27 cellular contexts compared by ENCODE assay signal in the genomic region with DNA sequence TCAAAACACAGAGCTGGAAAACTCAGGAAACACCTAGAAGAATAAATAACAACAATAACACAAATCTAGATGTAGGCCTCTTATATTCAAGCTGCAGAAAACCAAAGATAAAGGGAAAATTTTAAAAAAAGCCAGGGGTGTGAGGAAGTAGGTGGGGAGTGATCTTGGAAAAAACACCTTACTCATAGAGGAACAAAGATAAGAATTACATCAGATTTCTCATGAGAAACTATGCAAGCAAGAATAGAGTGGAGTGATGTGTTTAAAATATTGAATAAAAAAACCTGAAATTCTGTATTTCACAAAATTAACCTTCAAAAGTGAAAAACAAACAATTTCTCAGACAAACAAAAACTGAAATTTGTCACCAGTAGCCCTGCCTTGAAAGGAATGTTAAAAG.
"Had no signal": no experiment of that assay in that cellular context is flagged by ENCODE, and none has a peak within 500 bp of the region (broad histone marks: within the 10 kb centered on the region; RNA-seq: fewer than 3 reads in every experiment).

No MANE protein-coding gene starts in this region.

- H3K4me1 ChIP-seq: pancreas, psoas muscle, right lobe of liver, sigmoid colon, stomach, thyroid gland, tibial nerve, upper lobe of left lung, vagina had no signal

- H3K9me3 Mint-ChIP-seq: nephron progenitor cell; stimulated activated naive B cell treated with anti-CD40 and anti-IgM and Interleukin-4, amounts not matched to agents 10 μg/mL and 1 μg/mL and 100 μg/mL, for 72 hours had no signal

- H3K27me3 Mint-ChIP-seq: natural killer cell treated with Interleukin-12 subunit alpha and Interleukin-12 subunit beta and Interleukin-15 and Interleukin-18, amount 100 ng/mL, for 72 hours; stimulated activated naive B cell treated with anti-CD40 and anti-IgM and Interleukin-4, amounts not matched to agents 10 μg/mL and 1 μg/mL and 100 μg/mL, for 72 hours; stimulated activated naive CD8-positive, alpha-beta T cell treated with anti-CD3 and anti-CD28 coated beads, Interleukin-15, Interleukin-2, amounts not matched to agents 100 ng/mL and 50 ng/mL, for 24 hours had no signal

- H3K27ac ChIP-seq: neutrophil, pancreas, psoas muscle, right lobe of liver, sigmoid colon, stomach, thoracic aorta, thyroid gland, tibial nerve, upper lobe of left lung, vagina had no signal

- H3K27me3 ChIP-seq: neutrophil, pancreas, right lobe of liver, sigmoid colon, stomach, thyroid gland, tibial nerve, upper lobe of left lung, vagina had no signal

- ATAC-seq: natural killer cell treated with Interleukin-12 subunit alpha and Interleukin-12 subunit beta and Interleukin-15 and Interleukin-18, amount 100 ng/mL, for 72 hours; pancreas; psoas muscle; right cardiac atrium; right lobe of liver; stimulated activated effector memory CD8-positive, alpha-beta T cell treated with anti-CD3 and anti-CD28 coated beads, Interleukin-12 subunit alpha, Interleukin-12 subunit beta, amount 100 ng/mL, for 72 hours; stimulated activated naive B cell treated with anti-CD40 and anti-IgM and Interleukin-4, amounts not matched to agents 10 μg/mL and 1 μg/mL and 100 μg/mL, for 72 hours had no signal

- H3K9me3 ChIP-seq: neutrophil, pancreas, psoas muscle, right lobe of liver, sigmoid colon, thoracic aorta, thyroid gland, tibial nerve, upper lobe of left lung, vagina had no signal

- DNase-seq: nephron progenitor cell; nucleus accumbens; pancreas; psoas muscle; right cardiac atrium; right lobe of liver; sigmoid colon; small intestine; stimulated activated CD4-positive, alpha-beta T cell treated with anti-CD3 and anti-CD28 coated beads, Interleukin-15, amount 100 ng/mL, for 24 hours; stimulated activated CD4-positive, alpha-beta T cell treated with anti-CD3 and anti-CD28 coated beads, Interleukin-2, amount 100 ng/mL, for 24 hours; stimulated activated CD4-positive, alpha-beta T cell treated with anti-CD3 and anti-CD28 coated beads, Interleukin-2, amount 100 ng/mL, for 48 hours; stimulated activated CD4-positive, alpha-beta T cell treated with anti-CD3 and anti-CD28 coated beads, Interleukin-4, amount 100 ng/mL, for 24 hours; stimulated activated naive B cell treated with anti-CD40 and anti-IgM and Interleukin-4, amounts not matched to agents 10 μg/mL and 1 μg/mL and 100 μg/mL, for 72 hours; stimulated activated naive CD4-positive, alpha-beta T cell treated with Interleukin-2 at 50 U/mL for 16 hours; stomach; thyroid gland; trophoblast cell; upper lobe of left lung had no signal

- H3K4me3 Mint-ChIP-seq: natural killer cell treated with Interleukin-12 subunit alpha and Interleukin-12 subunit beta and Interleukin-15 and Interleukin-18, amount 100 ng/mL, for 72 hours; nephron progenitor cell; neural crest cell; stimulated activated effector memory CD8-positive, alpha-beta T cell treated with anti-CD3 and anti-CD28 coated beads, Interleukin-12 subunit alpha, Interleukin-12 subunit beta, amount 100 ng/mL, for 72 hours; stimulated activated naive B cell treated with anti-CD40 and anti-IgM and Interleukin-4, amounts not matched to agents 10 μg/mL and 1 μg/mL and 100 μg/mL, for 72 hours; stimulated activated naive CD8-positive, alpha-beta T cell treated with anti-CD3 and anti-CD28 coated beads, Interleukin-15, Interleukin-2, amounts not matched to agents 100 ng/mL and 50 ng/mL, for 24 hours had no signal

- H3K36me3 Mint-ChIP-seq: stimulated activated effector memory CD8-positive, alpha-beta T cell treated with anti-CD3 and anti-CD28 coated beads, Interleukin-12 subunit alpha, Interleukin-12 subunit beta, amount 100 ng/mL, for 72 hours; stimulated activated naive B cell treated with anti-CD40 and anti-IgM and Interleukin-4, amounts not matched to agents 10 μg/mL and 1 μg/mL and 100 μg/mL, for 72 hours had no signal

- H3K4me1 Mint-ChIP-seq: stimulated activated effector memory CD8-positive, alpha-beta T cell treated with anti-CD3 and anti-CD28 coated beads, Interleukin-12 subunit alpha, Interleukin-12 subunit beta, amount 100 ng/mL, for 72 hours; stimulated activated naive B cell treated with anti-CD40 and anti-IgM and Interleukin-4, amounts not matched to agents 10 μg/mL and 1 μg/mL and 100 μg/mL, for 72 hours had no signal

- H3K27ac Mint-ChIP-seq: natural killer cell treated with Interleukin-12 subunit alpha and Interleukin-12 subunit beta and Interleukin-15 and Interleukin-18, amount 100 ng/mL, for 72 hours; nephron progenitor cell; stimulated activated effector memory CD8-positive, alpha-beta T cell treated with anti-CD3 and anti-CD28 coated beads, Interleukin-12 subunit alpha, Interleukin-12 subunit beta, amount 100 ng/mL, for 72 hours; stimulated activated naive B cell treated with anti-CD40 and anti-IgM and Interleukin-4, amounts not matched to agents 10 μg/mL and 1 μg/mL and 100 μg/mL, for 72 hours; stimulated activated naive CD8-positive, alpha-beta T cell treated with anti-CD3 and anti-CD28 coated beads, Interleukin-15, Interleukin-2, amounts not matched to agents 100 ng/mL and 50 ng/mL, for 24 hours had no signal

- FAIRE-seq: urothelium cell line had no signal

- H3K36me3 ChIP-seq: neutrophil, pancreas, right lobe of liver, sigmoid colon, stomach, thoracic aorta, thyroid gland, tibial nerve, upper lobe of left lung, vagina had no signal

- H3K4me3 ChIP-seq: pancreas, psoas muscle, right lobe of liver, sigmoid colon, stomach, thoracic aorta, thyroid gland, tibial nerve, upper lobe of left lung, vagina had no signal
